20 cellular contexts compared by ENCODE assay signal in genomic region chr7:136336932-136337331, GRCh38.
A peak's percentile ranks its signal among the peaks of the same experiment; 100 is the strongest.
DNase-seq lines count a peak whose midpoint lies in the region; ATAC-seq and TF ChIP-seq lines count a peak whose summit lies in the region.
"Had no signal": no experiment of that assay in that cellular context is flagged by ENCODE, and none has a peak within 500 bp of the region (broad histone marks: within the 10 kb centered on the region; RNA-seq: fewer than 3 reads in every experiment).

No MANE protein-coding gene starts in this region.

- no peaks in the 10 kb centered on the region; the same call in 1 of the 2 replicates for H3K27me3 Mint-ChIP-seq in HFFc6 (ENCODE audit: insufficient read depth)

- H3K9me3 ChIP-seq in upper lobe of right lung, result no peaks in the 10 kb centered on the region

- H3K27me3 ChIP-seq in upper lobe of right lung, result no peaks in the 10 kb centered on the region

- TF ChIP-seq CTCF in upper lobe of right lung (IDR thresholded peaks at IDR 0.05), result no peak
- TF ChIP-seq CTCF in HFFc6 (IDR thresholded peaks at IDR 0.05), result no peak

- no peak overlapping the region for H3K4me3 Mint-ChIP-seq in HFFc6
- H3K4me3 Mint-ChIP-seq: B cell, CD14-positive monocyte had no signal

- peak; percentile 61 for ATAC-seq in upper lobe of right lung

- intact Hi-C loops in upper lobe of right lung (cut with DNase I), result no loop called here

- no peaks in the 10 kb centered on the region for H3K4me1 ChIP-seq in upper lobe of right lung

- H3K27ac Mint-ChIP-seq in HFFc6, result no peak overlapping the region
- H3K27ac Mint-ChIP-seq: B cell, CD14-positive monocyte had no signal

- H3K9me3 Mint-ChIP-seq in HFFc6, result peaks cover 26% of the 10 kb centered on the region

- no peak overlapping the region for H3K4me3 ChIP-seq in upper lobe of right lung

- peak; percentile 21 to 92 (median 82) for DNase-seq in NCI-H1417 (lab: John Stamatoyannopoulos, UW)
- no peak for DNase-seq in NCI-H1417 treated with DMSO at 0.1 percent for 48 hours (lab: John Stamatoyannopoulos, UW)
- peak; percentile 58 for DNase-seq in NCI-H2029 treated with DMSO at 0.1 percent for 48 hours (lab: John Stamatoyannopoulos, UW)
- DNase-seq in NCI-H774 (lab: John Stamatoyannopoulos, UW), result peak; percentile 31
- DNase-seq in upper lobe of right lung, result no peak
- no peak for DNase-seq in HFFc6
- DNase-seq in RPMI8226, result no peak
- DNase-seq in activated T-cell treated with anti-CD3 and anti-CD28 coated beads, Interleukin-2, amount 50 U/mL, for 48 hours, result no peak
- DNase-seq: 8988T, GOT3, HCEC 1CT, NCI-H1105 treated with DMSO at 0.1 percent for 48 hours, NCI-H1930, NCI-H2171 treated with DMSO at 0.1 percent for 48 hours, NCI-H748 treated with DMSO at 0.1 percent for 48 hours, Right ventricle myocardium superior, T-helper 9 cell had no signal

- no peaks in the 10 kb centered on the region for H3K36me3 Mint-ChIP-seq in HFFc6 (ENCODE audit: low read depth)
- H3K36me3 Mint-ChIP-seq: CD14-positive monocyte had no signal

- no peaks in the 10 kb centered on the region for H3K4me1 Mint-ChIP-seq in HFFc6 (ENCODE audit: low read depth)
- H3K4me1 Mint-ChIP-seq: B cell, CD14-positive monocyte had no signal

- H3K27ac ChIP-seq in upper lobe of right lung, result no peak overlapping the region
- H3K27ac ChIP-seq: KMS-11 had no signal

- no peaks in the 10 kb centered on the region for H3K36me3 ChIP-seq in upper lobe of right lung

Comparison
In these comparisons a context has a peak if more than half of its experiments do, and no peak if none do; other contexts are left out.
1. DNase-seq: peak in NCI-H1417 (3 of 3), NCI-H2029 treated with DMSO at 0.1 percent for 48 hours (single experiment) and NCI-H774 (single experiment); none in NCI-H1417 treated with DMSO at 0.1 percent for 48 hours (single experiment), upper lobe of right lung (single experiment), HFFc6 (single experiment), RPMI8226 (single experiment) and activated T-cell treated with anti-CD3 and anti-CD28 coated beads, Interleukin-2, amount 50 U/mL, for 48 hours (0 of 2).